9 cellular contexts compared by ENCODE assay signal in the genomic region with DNA sequence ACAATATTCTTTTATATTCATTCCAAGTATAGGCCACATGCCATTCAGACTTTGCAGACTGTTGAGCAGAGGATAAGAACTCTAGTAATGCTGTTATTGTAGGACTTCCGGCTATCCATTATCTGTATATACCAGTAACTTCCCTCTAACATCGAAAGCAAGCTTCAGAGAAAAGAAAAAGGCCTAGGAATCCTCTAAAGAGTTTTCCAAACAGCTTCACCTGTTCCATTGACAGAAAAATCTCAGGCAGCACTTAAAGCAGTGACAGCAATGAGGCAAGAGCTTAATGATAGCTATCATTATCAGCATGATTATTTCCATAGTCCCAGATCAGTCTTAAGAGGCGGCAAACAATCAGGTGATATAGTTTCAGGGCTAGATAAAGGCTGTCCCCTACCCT. TPM values are rescaled to one million over a fixed set of nuclear protein-coding genes. Genes with fewer than 3 reads are reported as not detected.
DNase-seq lines count a peak whose midpoint lies in the region; ATAC-seq and TF ChIP-seq lines count a peak whose summit lies in the region.
"Had no signal": no experiment of that assay in that cellular context is flagged by ENCODE, and none has a peak within 500 bp of the region (broad histone marks: within the 10 kb centered on the region; RNA-seq: fewer than 3 reads in every experiment).

No MANE protein-coding gene starts in this region.

- H3K79me2 ChIP-seq in PC-9 (ENCODE audit: low read depth) = peaks cover 20% of the 10 kb centered on the region
- peaks cover 57% of the 10 kb centered on the region for H3K79me2 ChIP-seq in smooth muscle cell (ENCODE audit: low read depth)

- WGBS in esophagus muscularis mucosa = 60% methylated on average over 3 of the region's 3 CpGs
- 43% methylated on average over 3 of the region's 3 CpGs for WGBS in smooth muscle cell (ENCODE audit: low lambda C conversion rate)
- WGBS in body of pancreas, 2 donors = 36 to 50% methylated on average over 3 of the region's 3 CpGs

- no peaks in the 10 kb centered on the region for H3K36me3 ChIP-seq in PC-9 (ENCODE audit: low read depth)
- H3K36me3 ChIP-seq in esophagus muscularis mucosa = no peaks in the 10 kb centered on the region
- H3K36me3 ChIP-seq in smooth muscle cell (ENCODE audit: low read depth) = no peaks in the 10 kb centered on the region
- no peaks in the 10 kb centered on the region for H3K36me3 ChIP-seq in body of pancreas (replicated peaks in 1 of 2; ENCODE audit: insufficient read depth in 1 of 2, low read depth in 2 of 2)

- no TSS peak for BruUV-seq in PC-9 (replicated peaks; lab: Mats Ljungman, UMichigan)

- H3K27me3 ChIP-seq in PC-9 (ENCODE audit: insufficient read depth, low read depth) (no peaks in the 10 kb centered on the region), esophagus muscularis mucosa (no peaks in the 10 kb centered on the region), smooth muscle cell (ENCODE audit: low read depth) (no peaks in the 10 kb centered on the region), body of pancreas (no peaks in the 10 kb centered on the region)

- intact Hi-C loops in PC-9 (cut with micrococcal nuclease; ENCODE audit: unreplicated experiment) = loop anchor here (10.0 kb wide), 4 partner anchors 239 to 849 kb away; no protein-coding TSS in a partner anchor
- intact Hi-C loops in esophagus muscularis mucosa (cut with DNase I) = loop anchor here (10.0 kb wide), 1 partner anchor 201 kb away; no protein-coding TSS in a partner anchor
- intact Hi-C loops in body of pancreas (cut with DNase I) = no loop called here

- H4K20me1 ChIP-seq in PC-9 (ENCODE audit: insufficient read depth) (no peaks in the 10 kb centered on the region), smooth muscle cell (ENCODE audit: low read depth) (no peaks in the 10 kb centered on the region)

- ATAC-seq in GM18868 (IDR thresholded peaks at IDR 0.05; ENCODE audit: unreplicated experiment) = no peak
- no peak for ATAC-seq in body of pancreas

- no peak overlapping the region for H3K27ac ChIP-seq in PC-9
- peak overlapping the region; percentile 90 to 98 (median 92) for H3K27ac ChIP-seq in esophagus muscularis mucosa (replicated peaks in 1 of 4)
- H3K27ac ChIP-seq in smooth muscle cell (ENCODE audit: low read depth) = peak overlapping the region; percentile 92
- H3K27ac ChIP-seq in body of pancreas = peak overlapping the region in 2 of 4 donors; percentile 18 to 94

- TF ChIP-seq POLR2A in esophagus muscularis mucosa (IDR thresholded peaks at IDR 0.05; ENCODE audit: low read depth) (no peak), body of pancreas (IDR thresholded peaks at IDR 0.05) (no peak)

- peaks cover 31% of the 10 kb centered on the region for H3F3A ChIP-seq in PC-9 (ENCODE audit: insufficient read depth, low read depth)
- peaks cover 13% of the 10 kb centered on the region for H3F3A ChIP-seq in smooth muscle cell (ENCODE audit: low read depth)

- no peak for TF ChIP-seq CTCF in PC-9 (conservative IDR thresholded peaks at IDR 0.05)
- TF ChIP-seq CTCF in esophagus muscularis mucosa (IDR thresholded peaks at IDR 0.05) = no peak
- no peak for TF ChIP-seq CTCF in smooth muscle cell (IDR thresholded peaks at IDR 0.05; ENCODE audit: borderline replicate concordance, insufficient read depth, poor library complexity, severe bottlenecking)
- TF ChIP-seq CTCF in body of pancreas (IDR thresholded peaks at IDR 0.05) = no peak

- no peak overlapping the region for H3K9ac ChIP-seq in smooth muscle cell (ENCODE audit: low read depth)

- no peak for TF ChIP-seq EP300 in esophagus muscularis mucosa (IDR thresholded peaks at IDR 0.05)

- H2AFZ ChIP-seq in PC-9 (no peak overlapping the region), smooth muscle cell (ENCODE audit: low read depth) (peak overlapping the region; percentile 26)

- peaks cover 23% of the 10 kb centered on the region for H3K4me1 ChIP-seq in PC-9 (replicated peaks; ENCODE audit: insufficient read depth)
- peaks cover 4 to 38% (median 27%) of the 10 kb centered on the region in 4 donors for H3K4me1 ChIP-seq in esophagus muscularis mucosa
- H3K4me1 ChIP-seq in smooth muscle cell (ENCODE audit: low read depth) = peaks cover 23% of the 10 kb centered on the region
- peaks cover 13% of the 10 kb centered on the region for H3K4me1 ChIP-seq in body of pancreas

- H3K9me3 ChIP-seq in PC-9 (ENCODE audit: insufficient read depth, low read depth) = no peaks in the 10 kb centered on the region
- H3K9me3 ChIP-seq in esophagus muscularis mucosa = no peaks in the 10 kb centered on the region
- no peaks in the 10 kb centered on the region for H3K9me3 ChIP-seq in smooth muscle cell (replicated peaks; ENCODE audit: low read depth)
- no peaks in the 10 kb centered on the region for H3K9me3 ChIP-seq in body of pancreas

- H3K9me2 ChIP-seq in PC-9 (ENCODE audit: insufficient read depth) = no peaks in the 10 kb centered on the region

- peak overlapping the region; percentile 99 for H3K4me2 ChIP-seq in PC-9
- H3K4me2 ChIP-seq in smooth muscle cell = peak overlapping the region; percentile 92

- POLR2A ChIA-PET in PC-9 (lab: Charles Lee; ENCODE audit: unreplicated experiment) = no interaction called here

- DNase-seq in NOMO-1 (lab: John Stamatoyannopoulos, UW; ENCODE audit: unreplicated experiment in 2 of 2) (peak; percentile 3 to 51), NOMO-1 treated with dmso at 0.1 percent for 144 hours (lab: John Stamatoyannopoulos, UW; ENCODE audit: unreplicated experiment) (no peak), PC-9 (no peak), esophagus muscularis mucosa (ENCODE audit: extremely low spot score) (no peak), smooth muscle cell (lab: John Stamatoyannopoulos, UW; ENCODE audit: unreplicated experiment) (no peak), body of pancreas (no peak)
- DNase-seq in central memory CD4-positive, alpha-beta T cell = no peak
- DNase-seq: amniotic stem cell had no signal

- CTCF ChIA-PET in PC-9 (lab: Charles Lee) = no interaction called here

- H3K4me3 ChIP-seq in PC-9 (no peak overlapping the region), esophagus muscularis mucosa (peak overlapping the region; percentile 73 to 86 (median 80)), smooth muscle cell (peak overlapping the region; percentile 73), body of pancreas (no peak overlapping the region)

RNA-seq across cellular contexts. Expression of gene CPNE8, which starts 1.8 kb away (rescaled TPM):
- total RNA-seq in PC-9 (2021) (10.7 and 18.3 TPM in 2 replicates), esophagus muscularis mucosa (10 to 100 TPM; 12.8 to 34.0 (median 21.3) TPM), smooth muscle cell (19.4 and 24.2 TPM in 2 replicates), body of pancreas (1 to 10 TPM; 7.6 to 9.6 TPM)
- polyA plus RNA-seq in smooth muscle cell = 6.3 and 13.8 TPM in 2 replicates

Comparison
In these comparisons a context has a peak if more than half of its experiments do, and no peak if none do; other contexts are left out.
1. DNase-seq: peak in NOMO-1 (2 of 2); none in NOMO-1 treated with dmso at 0.1 percent for 144 hours (single experiment), PC-9 (0 of 2), esophagus muscularis mucosa (single experiment), smooth muscle cell (single experiment), body of pancreas (0 of 4) and central memory CD4-positive, alpha-beta T cell (single experiment).
2. H3K4me3 ChIP-seq: peak in esophagus muscularis mucosa (4 of 4) and smooth muscle cell (single experiment); none in PC-9 (single experiment) and body of pancreas (0 of 2).